ENCODE assay signal across 15 cellular contexts in genomic region chr12:11847539-11847938, GRCh38.
"Had no signal": no experiment of that assay in that cellular context is flagged by ENCODE, and none has a peak within 500 bp of the region (broad histone marks: within the 10 kb centered on the region; RNA-seq: fewer than 3 reads in every experiment).

No MANE protein-coding gene starts in this region.

- H3K27ac ChIP-seq: gastroesophageal sphincter, heart right ventricle, pancreas, sigmoid colon, spleen had no signal

- H3K4me1 Mint-ChIP-seq: activated CD8-positive, alpha-beta memory T cell treated with anti-CD3 and anti-CD28 coated beads, Interleukin-2, amount 10 ng/mL, durations not matched to agents 7 days and 5 days; activated naive CD8-positive, alpha-beta T cell treated with anti-CD3 and anti-CD28 coated beads, Interleukin-2, amount 50 U/mL, for 24 hours had no signal

- H3K27ac Mint-ChIP-seq: activated CD4-positive, alpha-beta memory T cell treated with anti-CD3 and anti-CD28 coated beads for 36 hours; activated CD8-positive, alpha-beta memory T cell treated with anti-CD3 and anti-CD28 coated beads, Interleukin-2, amount 10 ng/mL, durations not matched to agents 7 days and 5 days; activated naive CD8-positive, alpha-beta T cell treated with anti-CD3 and anti-CD28 coated beads, Interleukin-2, amount 50 U/mL, for 24 hours; activated T-cell treated with anti-CD3 and anti-CD28 coated beads, Interleukin-2, amount 50 U/mL, for 72 hours had no signal

- H3K27me3 ChIP-seq: gastroesophageal sphincter, heart right ventricle, pancreas, sigmoid colon, spleen had no signal

- DNase-seq: activated CD4-positive, alpha-beta memory T cell treated with anti-CD3 and anti-CD28 coated beads for 36 hours; activated CD4-positive, CD25-positive, alpha-beta regulatory T cell treated with anti-CD3 and anti-CD28 coated beads, Interleukin-2, amount 50 U/mL, for 72 hours; activated CD8-positive, alpha-beta memory T cell treated with anti-CD3 and anti-CD28 coated beads, Interleukin-2, amount 10 ng/mL, durations not matched to agents 7 days and 5 days; activated gamma-delta T cell treated with Interleukin-2 at 50 U/mL for 16 hours; activated naive CD8-positive, alpha-beta T cell treated with anti-CD3 and anti-CD28 coated beads, Interleukin-2, amount 50 U/mL, for 24 hours; activated T-cell treated with anti-CD3 and anti-CD28 coated beads, Interleukin-2, amount 50 U/mL, for 72 hours; aorta; dermis blood vessel endothelial cell; heart right ventricle; naive B cell; pancreas; sigmoid colon; spleen; T1000 had no signal

- ATAC-seq: activated CD8-positive, alpha-beta memory T cell treated with anti-CD3 and anti-CD28 coated beads, Interleukin-2, amount 10 ng/mL, durations not matched to agents 7 days and 5 days; activated naive CD8-positive, alpha-beta T cell treated with anti-CD3 and anti-CD28 coated beads, Interleukin-2, amount 50 U/mL, for 24 hours; activated T-cell treated with anti-CD3 and anti-CD28 coated beads, Interleukin-2, amount 50 U/mL, for 72 hours; gastroesophageal sphincter; pancreas had no signal

- H3K27me3 Mint-ChIP-seq: activated CD4-positive, alpha-beta memory T cell treated with anti-CD3 and anti-CD28 coated beads for 36 hours; activated CD8-positive, alpha-beta memory T cell treated with anti-CD3 and anti-CD28 coated beads, Interleukin-2, amount 10 ng/mL, durations not matched to agents 7 days and 5 days; activated naive CD8-positive, alpha-beta T cell treated with anti-CD3 and anti-CD28 coated beads, Interleukin-2, amount 50 U/mL, for 24 hours; naive B cell had no signal

- H3K4me3 ChIP-seq: gastroesophageal sphincter, heart right ventricle, pancreas, sigmoid colon, spleen had no signal

- H3K4me3 Mint-ChIP-seq: activated CD4-positive, alpha-beta memory T cell treated with anti-CD3 and anti-CD28 coated beads for 36 hours; activated CD8-positive, alpha-beta memory T cell treated with anti-CD3 and anti-CD28 coated beads, Interleukin-2, amount 10 ng/mL, durations not matched to agents 7 days and 5 days; activated naive CD8-positive, alpha-beta T cell treated with anti-CD3 and anti-CD28 coated beads, Interleukin-2, amount 50 U/mL, for 24 hours; activated T-cell treated with anti-CD3 and anti-CD28 coated beads, Interleukin-2, amount 50 U/mL, for 72 hours; naive B cell had no signal

- H3K9me3 Mint-ChIP-seq: activated CD4-positive, alpha-beta memory T cell treated with anti-CD3 and anti-CD28 coated beads for 36 hours; activated naive CD8-positive, alpha-beta T cell treated with anti-CD3 and anti-CD28 coated beads, Interleukin-2, amount 50 U/mL, for 24 hours; activated T-cell treated with anti-CD3 and anti-CD28 coated beads, Interleukin-2, amount 50 U/mL, for 72 hours; naive B cell had no signal

- H3K36me3 ChIP-seq: pancreas had no signal

- H3K9me3 ChIP-seq: gastroesophageal sphincter, heart right ventricle, pancreas, sigmoid colon, spleen had no signal
